In genomic region chr9:109317979-109318671, GRCh38 we compare ENCODE assay signal across 1 cellular context.
A peak's percentile ranks its signal among the peaks of the same experiment; 100 is the strongest.
TF ChIP-seq lines count a peak whose summit lies in the region.

No MANE protein-coding gene starts in this region.

TF ChIP-seq in WTC11, 78 proteins besides CTCF, POLR2A, EP300 and RAD21 (continued from another document):
- TF ChIP-seq KAT7 (CRISPR knock-in tag; IDR thresholded peaks at IDR 0.05; ENCODE audit: borderline replicate concordance) (no peak), TEAD4 (CRISPR knock-in tag; IDR thresholded peaks at IDR 0.05) (no peak), HMGA2 (CRISPR knock-in tag; IDR thresholded peaks at IDR 0.05) (no peak), ESRRA (CRISPR knock-in tag; IDR thresholded peaks at IDR 0.05; ENCODE audit: borderline replicate concordance) (no peak), MAX (CRISPR knock-in tag; IDR thresholded peaks at IDR 0.05) (no peak), ETV6 (CRISPR knock-in tag; IDR thresholded peaks at IDR 0.05) (no peak), CREB1 (CRISPR knock-in tag; IDR thresholded peaks at IDR 0.05) (no peak), NFE2L1 (CRISPR knock-in tag; IDR thresholded peaks at IDR 0.05) (0 out of 2 replicates have a peak, but pooled peaks have one; percentile 42), ZNF671 (CRISPR knock-in tag; IDR thresholded peaks at IDR 0.05) (no peak), FOXK1 (CRISPR knock-in tag; IDR thresholded peaks at IDR 0.05) (peak; percentile 38; the same call in 1 of the 2 replicates), NFATC4 (CRISPR knock-in tag; IDR thresholded peaks at IDR 0.05) (no peak), NR1H2 (CRISPR knock-in tag; IDR thresholded peaks at IDR 0.05) (no peak), FOXP4 (CRISPR knock-in tag; IDR thresholded peaks at IDR 0.05) (no peak), ATF2 (CRISPR knock-in tag; IDR thresholded peaks at IDR 0.05; ENCODE audit: borderline replicate concordance, low read depth) (no peak), TCF7 (CRISPR knock-in tag; IDR thresholded peaks at IDR 0.05; ENCODE audit: low read depth) (no peak)
